2 cellular contexts compared by ENCODE assay signal in the genomic region with DNA sequence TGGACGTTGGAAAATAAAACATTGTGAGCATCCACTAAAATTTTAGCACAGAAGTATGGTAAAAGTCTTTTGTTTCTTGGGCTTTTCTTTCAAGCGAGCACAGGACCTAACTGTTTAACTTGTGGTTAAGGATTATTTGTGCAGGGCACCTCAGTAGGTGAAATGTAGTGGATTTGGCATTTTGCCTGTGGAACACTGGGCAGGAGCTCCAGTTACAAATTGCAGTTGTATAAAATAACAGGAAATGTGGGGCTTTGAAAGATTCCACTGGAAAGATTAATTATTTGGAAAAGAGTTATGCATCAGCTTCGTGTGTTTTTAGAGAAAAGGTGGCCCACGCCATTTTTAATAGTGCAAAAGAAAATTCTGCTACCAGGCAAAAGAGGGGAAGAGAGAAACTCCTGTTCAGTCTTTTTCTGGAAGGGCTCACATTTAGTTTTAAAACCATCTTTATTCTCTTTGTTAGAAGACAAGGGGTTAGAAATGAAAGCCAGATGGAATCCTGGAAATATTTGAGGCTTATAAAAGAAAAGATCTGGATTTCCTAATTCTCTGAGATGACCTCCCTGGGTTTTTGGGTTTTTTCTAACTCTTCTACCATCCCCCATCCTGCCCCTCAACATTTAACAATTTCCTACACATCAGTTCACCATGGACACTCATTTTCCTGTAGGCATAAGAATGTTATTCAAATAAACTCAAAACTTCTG.
TF ChIP-seq lines count a peak whose summit lies in the region.

No MANE protein-coding gene starts in this region.

TF ChIP-seq in IMR-90, 13 proteins besides CTCF, POLR2A, EP300 and RAD21:
- TF ChIP-seq, protein P1, sequence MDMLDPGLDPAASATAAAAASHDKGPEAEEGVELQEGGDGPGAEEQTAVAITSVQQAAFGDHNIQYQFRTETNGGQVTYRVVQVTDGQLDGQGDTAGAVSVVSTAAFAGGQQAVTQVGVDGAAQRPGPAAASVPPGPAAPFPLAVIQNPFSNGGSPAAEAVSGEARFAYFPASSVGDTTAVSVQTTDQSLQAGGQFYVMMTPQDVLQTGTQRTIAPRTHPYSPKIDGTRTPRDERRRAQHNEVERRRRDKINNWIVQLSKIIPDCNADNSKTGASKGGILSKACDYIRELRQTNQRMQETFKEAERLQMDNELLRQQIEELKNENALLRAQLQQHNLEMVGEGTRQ (IDR thresholded peaks at IDR 0.05; ENCODE audit: low read depth, low read length), result no peak
- TF ChIP-seq SMC3 (IDR thresholded peaks at IDR 0.05; ENCODE audit: low read depth, low read length), result no peak
- TF ChIP-seq RFX5 (IDR thresholded peaks at IDR 0.05; ENCODE audit: low read depth, low read length), result no peak
- no peak for TF ChIP-seq RCOR1 (IDR thresholded peaks at IDR 0.05; ENCODE audit: insufficient replicate concordance, low read length)
- no peak for TF ChIP-seq MAZ (IDR thresholded peaks at IDR 0.05; ENCODE audit: borderline replicate concordance, low read depth, low read length)

TF ChIP-seq in SK-N-SH, 30 proteins besides CTCF, POLR2A, EP300 and RAD21:
- TF ChIP-seq, protein P2, sequence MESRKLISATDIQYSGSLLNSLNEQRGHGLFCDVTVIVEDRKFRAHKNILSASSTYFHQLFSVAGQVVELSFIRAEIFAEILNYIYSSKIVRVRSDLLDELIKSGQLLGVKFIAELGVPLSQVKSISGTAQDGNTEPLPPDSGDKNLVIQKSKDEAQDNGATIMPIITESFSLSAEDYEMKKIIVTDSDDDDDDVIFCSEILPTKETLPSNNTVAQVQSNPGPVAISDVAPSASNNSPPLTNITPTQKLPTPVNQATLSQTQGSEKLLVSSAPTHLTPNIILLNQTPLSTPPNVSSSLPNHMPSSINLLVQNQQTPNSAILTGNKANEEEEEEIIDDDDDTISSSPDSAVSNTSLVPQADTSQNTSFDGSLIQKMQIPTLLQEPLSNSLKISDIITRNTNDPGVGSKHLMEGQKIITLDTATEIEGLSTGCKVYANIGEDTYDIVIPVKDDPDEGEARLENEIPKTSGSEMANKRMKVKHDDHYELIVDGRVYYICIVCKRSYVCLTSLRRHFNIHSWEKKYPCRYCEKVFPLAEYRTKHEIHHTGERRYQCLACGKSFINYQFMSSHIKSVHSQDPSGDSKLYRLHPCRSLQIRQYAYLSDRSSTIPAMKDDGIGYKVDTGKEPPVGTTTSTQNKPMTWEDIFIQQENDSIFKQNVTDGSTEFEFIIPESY (IDR thresholded peaks at IDR 0.05; ENCODE audit: borderline replicate concordance, low read depth), result no peak; the same call in 1 of the 2 replicates
- TF ChIP-seq TEAD4 (IDR thresholded peaks at IDR 0.05; ENCODE audit: borderline replicate concordance, insufficient read depth) (peak; percentile 28; the same call in 1 of the 2 replicates), RXRA (IDR thresholded peaks at IDR 0.05; ENCODE audit: borderline replicate concordance, low read depth) (0 out of 2 replicates have a peak, but pooled peaks have one; percentile 44), GABPA (IDR thresholded peaks at IDR 0.05; ENCODE audit: low read depth) (no peak), MXI1 (IDR thresholded peaks at IDR 0.05; ENCODE audit: low read depth, low read length) (no peak), TCF12 (IDR thresholded peaks at IDR 0.05) (peak; percentile 59), SMC3 (IDR thresholded peaks at IDR 0.05; ENCODE audit: low read depth, low read length) (no peak), NRF1 (IDR thresholded peaks at IDR 0.05; ENCODE audit: low read depth, low read length) (no peak), ELF1 (IDR thresholded peaks at IDR 0.05) (no peak), NFIC (IDR thresholded peaks at IDR 0.05; ENCODE audit: borderline replicate concordance) (peak; percentile 79), TAF1 (IDR thresholded peaks at IDR 0.05; ENCODE audit: borderline replicate concordance, low read depth, low read length) (no peak), YY1 (IDR thresholded peaks at IDR 0.05; ENCODE audit: low read depth) (no peak)
- TF ChIP-seq, protein P3, sequence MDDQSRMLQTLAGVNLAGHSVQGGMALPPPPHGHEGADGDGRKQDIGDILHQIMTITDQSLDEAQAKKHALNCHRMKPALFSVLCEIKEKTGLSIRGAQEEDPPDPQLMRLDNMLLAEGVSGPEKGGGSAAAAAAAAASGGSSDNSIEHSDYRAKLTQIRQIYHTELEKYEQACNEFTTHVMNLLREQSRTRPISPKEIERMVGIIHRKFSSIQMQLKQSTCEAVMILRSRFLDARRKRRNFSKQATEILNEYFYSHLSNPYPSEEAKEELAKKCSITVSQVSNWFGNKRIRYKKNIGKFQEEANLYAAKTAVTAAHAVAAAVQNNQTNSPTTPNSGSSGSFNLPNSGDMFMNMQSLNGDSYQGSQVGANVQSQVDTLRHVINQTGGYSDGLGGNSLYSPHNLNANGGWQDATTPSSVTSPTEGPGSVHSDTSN (IDR thresholded peaks at IDR 0.05), result peak; percentile 60; the same call in 1 of the 2 replicates
